In genomic region chr4:36990108-36990872, GRCh38 we compare ENCODE assay signal across 12 cellular contexts.
A peak's percentile ranks its signal among the peaks of the same experiment; 100 is the strongest.
DNase-seq lines count a peak whose midpoint lies in the region; ATAC-seq lines count a peak whose summit lies in the region.
"Had no signal": no experiment of that assay in that cellular context is flagged by ENCODE, and none has a peak within 500 bp of the region (broad histone marks: within the 10 kb centered on the region; RNA-seq: fewer than 3 reads in every experiment).

No MANE protein-coding gene starts in this region.

- POLR2A ChIA-PET in naive thymus-derived CD8-positive, alpha-beta T cell (lab: Charles Lee) = no interaction called here

- no peaks in the 10 kb centered on the region for H3K36me3 Mint-ChIP-seq in naive thymus-derived CD8-positive, alpha-beta T cell
- H3K36me3 Mint-ChIP-seq: CD14-positive monocyte had no signal

- ATAC-seq in GM18868 (IDR thresholded peaks at IDR 0.05; ENCODE audit: unreplicated experiment) = peak; percentile 93
- peak; percentile 90 for ATAC-seq in GM21528 (IDR thresholded peaks at IDR 0.05; ENCODE audit: low FRiP score, unreplicated experiment)
- peak; percentile 62 for ATAC-seq in HG03175 (IDR thresholded peaks at IDR 0.05; ENCODE audit: unreplicated experiment)
- no peak for ATAC-seq in naive thymus-derived CD8-positive, alpha-beta T cell

- no peak overlapping the region for H3K4me3 Mint-ChIP-seq in naive thymus-derived CD8-positive, alpha-beta T cell
- H3K4me3 Mint-ChIP-seq: CD14-positive monocyte had no signal

- H3K9me3 Mint-ChIP-seq in naive thymus-derived CD8-positive, alpha-beta T cell = peaks cover 0 to 8% (median 3%) of the 10 kb centered on the region in 9 donors

- no peaks in the 10 kb centered on the region for H3K4me1 Mint-ChIP-seq in naive thymus-derived CD8-positive, alpha-beta T cell
- H3K4me1 Mint-ChIP-seq: CD14-positive monocyte had no signal

- no peak overlapping the region for H3K27ac Mint-ChIP-seq in naive thymus-derived CD8-positive, alpha-beta T cell

- peak; percentile 43 for DNase-seq in inferior parietal cortex (ENCODE audit: extremely low spot score)
- DNase-seq in activated effector memory CD4-positive, alpha-beta T cell treated with anti-CD3 and anti-CD28 coated beads, Interleukin-2, amount 50 U/mL, for 16 hours = no peak
- DNase-seq in hepatic stellate cell (ENCODE audit: low spot score) = no peak
- no peak for DNase-seq in NCI-H2227 treated with DMSO at 0.1 percent for 48 hours (lab: John Stamatoyannopoulos, UW)
- DNase-seq in naive thymus-derived CD8-positive, alpha-beta T cell = no peak
- DNase-seq: kidney, NCI-H510A, substantia nigra had no signal

- H3K27me3 Mint-ChIP-seq in naive thymus-derived CD8-positive, alpha-beta T cell = peaks cover 0 to 2% (median 0%) of the 10 kb centered on the region in 5 donors

Comparison
In these comparisons a context has a peak if more than half of its experiments do, and no peak if none do; other contexts are left out.
1. ATAC-seq: peak in GM18868 (single experiment), GM21528 (single experiment) and HG03175 (single experiment); none in naive thymus-derived CD8-positive, alpha-beta T cell (0 of 2).